ENCODE assay signal across 8 cellular contexts in the genomic region with DNA sequence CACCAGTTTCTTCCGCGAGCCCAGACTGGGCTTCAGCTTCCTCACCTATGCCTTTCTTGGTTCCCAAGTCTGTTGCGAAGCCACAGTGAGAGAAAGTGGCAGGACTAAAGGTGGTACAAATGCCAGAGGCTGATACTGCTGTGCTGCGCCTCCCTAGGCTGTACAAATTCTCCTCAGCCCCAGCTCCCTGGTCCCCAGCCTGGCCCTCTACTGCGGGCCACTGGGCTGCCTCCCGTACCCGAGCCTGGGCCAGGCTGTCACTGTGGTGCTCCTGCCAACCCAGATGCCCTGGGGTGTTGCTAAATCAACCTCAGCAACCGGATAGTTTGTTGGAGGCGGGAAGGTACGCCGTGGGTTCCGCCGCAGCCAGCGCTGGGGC. TPM values are rescaled to one million over a fixed set of nuclear protein-coding genes. Genes with fewer than 3 reads are reported as not detected.
DNase-seq lines count a peak whose midpoint lies in the region; ATAC-seq and TF ChIP-seq lines count a peak whose summit lies in the region.

No MANE protein-coding gene starts in this region.

- no peaks in the 10 kb centered on the region for H3K36me3 ChIP-seq in SJCRH30

- no peak for TF ChIP-seq CTCF in CD14-positive monocyte (IDR thresholded peaks at IDR 0.05)
- TF ChIP-seq CTCF in foreskin fibroblast (IDR thresholded peaks at IDR 0.05; ENCODE audit: low read depth, low read length) = no peak

- H3K4me1 ChIP-seq in SJCRH30 = peaks cover 4% of the 10 kb centered on the region; the same call in 1 of the 2 replicates

- DNase-seq in CD14-positive monocyte (ENCODE audit: low spot score) (no peak), SJCRH30 (no peak), foreskin fibroblast (no peak), NOMO-1 treated with dmso at 0.1 percent for 144 hours (lab: John Stamatoyannopoulos, UW; ENCODE audit: unreplicated experiment) (no peak)
- no peak for DNase-seq in stimulated activated naive CD8-positive, alpha-beta T cell treated with anti-CD3 and anti-CD28 coated beads, Interleukin-15, Interleukin-2, amounts not matched to agents 100 U/mL and 50 U/mL, for 24 hours

- H3K27ac Mint-ChIP-seq in CD14-positive monocyte = peak overlapping the region; percentile 68 to 92 (median 88)

- H3K4me1 Mint-ChIP-seq in CD14-positive monocyte = peaks cover 76% of the 10 kb centered on the region

- no peaks in the 10 kb centered on the region for H3K27me3 Mint-ChIP-seq in CD14-positive monocyte (ENCODE audit: low read depth in 3 of 3)

- peak overlapping the region; percentile 63 to 66 for H3K4me3 Mint-ChIP-seq in CD14-positive monocyte

- no peaks in the 10 kb centered on the region for H3K9me3 ChIP-seq in SJCRH30 (replicated peaks)

- H3K27me3 ChIP-seq in SJCRH30 = no peaks in the 10 kb centered on the region

- ATAC-seq in GM21723 (IDR thresholded peaks at IDR 0.05; ENCODE audit: unreplicated experiment) (peak; percentile 24), esophagus mucosa (no peak), HG02759 (IDR thresholded peaks at IDR 0.05; ENCODE audit: unreplicated experiment) (no peak)
- peak; percentile 29 for ATAC-seq in stimulated activated naive CD8-positive, alpha-beta T cell treated with anti-CD3 and anti-CD28 coated beads, Interleukin-15, Interleukin-2, amounts not matched to agents 100 U/mL and 50 U/mL, for 24 hours

- no peaks in the 10 kb centered on the region for H3K9me3 Mint-ChIP-seq in CD14-positive monocyte

- H3K27ac ChIP-seq in SJCRH30 = no peak overlapping the region

- peaks cover 22 to 25% of the 10 kb centered on the region in 2 donors for H3K36me3 Mint-ChIP-seq in CD14-positive monocyte

- intact Hi-C loops in CD14-positive monocyte (cut with micrococcal nuclease) = loop anchor here in 1 of 2 donors (2.0 kb wide), 2 partner anchors 170 to 280 kb away; a partner anchor contains a TSS

- H3K4me3 ChIP-seq in SJCRH30 = peak overlapping the region; percentile 68
- H3K4me3 ChIP-seq in foreskin fibroblast (ENCODE audit: low read depth in 1 of 2, low read length in 2 of 2) = peak overlapping the region; percentile 80 to 85

RNA-seq across cellular contexts. Expression of a gene that starts 0.4 kb away (rescaled TPM):
- polyA plus RNA-seq in CD14-positive monocyte = 100 to 1,000 TPM in 1 of 2 donors, 10 to 100 TPM in 1; 80.8 to 108 TPM
- total RNA-seq in SJCRH30 (2014; rRNA removed; shearing (Covaris generic)) = 34.7 and 35.0 TPM in 2 replicates
- total RNA-seq in esophagus mucosa = 32.8 TPM

RNA-seq across cellular contexts. Expression of a gene that starts 36.2 kb away (rescaled TPM):
- polyA plus RNA-seq in CD14-positive monocyte = not detected
- total RNA-seq in SJCRH30 (2014; rRNA removed; shearing (Covaris generic)) = 0.16 and 0.30 TPM in 2 replicates
- 0.08 TPM for total RNA-seq in esophagus mucosa

Comparison
In these comparisons a context has a peak if more than half of its experiments do, and no peak if none do; other contexts are left out.
1. ATAC-seq: peak in GM21723 (single experiment) and stimulated activated naive CD8-positive, alpha-beta T cell treated with anti-CD3 and anti-CD28 coated beads, Interleukin-15, Interleukin-2, amounts not matched to agents 100 U/mL and 50 U/mL, for 24 hours (single experiment); none in esophagus mucosa (single experiment) and HG02759 (single experiment).